ENCODE assay signal across 8 cellular contexts in genomic region chr22:38455530-38456271, GRCh38. TPM values are rescaled to one million over a fixed set of nuclear protein-coding genes. Genes with fewer than 3 reads are reported as not detected.
DNase-seq lines count a peak whose midpoint lies in the region; ATAC-seq and TF ChIP-seq lines count a peak whose summit lies in the region.

No MANE protein-coding gene starts in this region.

- CTCF ChIA-PET in activated B cell treated with CpG ODN at 0.5 μM for 24 hours (lab: Charles Lee): no interaction called here

- H3K27ac ChIP-seq in stomach: no peak overlapping the region

- no peak overlapping the region for H3K9ac ChIP-seq in iPS-15b (ENCODE audit: low read depth, low read length)

- peaks cover 74% of the 10 kb centered on the region for H3K27me3 Mint-ChIP-seq in activated CD4-positive, alpha-beta T cell treated with anti-CD3 and anti-CD28 coated beads, Interleukin-2, amount 10 ng/mL, durations not matched to agents 24 days and 14 days
- H3K27me3 Mint-ChIP-seq in activated B cell treated with CpG ODN at 0.5 μM for 24 hours: peaks cover 70% of the 10 kb centered on the region

- peak; percentile 73 for DNase-seq in activated CD4-positive, alpha-beta T cell treated with anti-CD3 and anti-CD28 coated beads, Interleukin-2, amount 10 ng/mL, durations not matched to agents 24 days and 14 days
- no peak for DNase-seq in activated CD4-positive, alpha-beta T cell treated with anti-CD3 and anti-CD28 coated beads, Interleukin-2, amount 50 U/mL, for 4 hours
- DNase-seq in activated B cell treated with CpG ODN at 0.5 μM for 24 hours: no peak
- no peak for DNase-seq in stomach
- DNase-seq in UCSD-AML1 (lab: John Stamatoyannopoulos, UW; ENCODE audit: unreplicated experiment): no peak

- H3K4me1 ChIP-seq in iPS-15b (ENCODE audit: control insufficient read depth, insufficient read depth, low read length): no peaks in the 10 kb centered on the region
- peaks cover 14 to 24% (median 20%) of the 10 kb centered on the region in 4 donors for H3K4me1 ChIP-seq in stomach

- H3K4me3 ChIP-seq in iPS-15b (ENCODE audit: low read depth, low read length): peak overlapping the region; percentile 41
- H3K4me3 ChIP-seq in stomach: peak overlapping the region; percentile 45 to 58 (median 49)

- peaks cover 7% of the 10 kb centered on the region for H3K4me1 Mint-ChIP-seq in activated CD4-positive, alpha-beta T cell treated with anti-CD3 and anti-CD28 coated beads, Interleukin-2, amount 10 ng/mL, durations not matched to agents 24 days and 14 days
- H3K4me1 Mint-ChIP-seq in activated B cell treated with CpG ODN at 0.5 μM for 24 hours: peaks cover 19% of the 10 kb centered on the region

- ATAC-seq in activated B cell treated with CpG ODN at 0.5 μM for 24 hours (ENCODE audit: low read depth) (no peak), GM18907 (IDR thresholded peaks at IDR 0.05; ENCODE audit: unreplicated experiment) (no peak), GM21529 (IDR thresholded peaks at IDR 0.05; ENCODE audit: unreplicated experiment) (no peak)

- H3K9me3 ChIP-seq in iPS-15b (ENCODE audit: control insufficient read depth, insufficient read depth, low read length): no peaks in the 10 kb centered on the region
- no peaks in the 10 kb centered on the region for H3K9me3 ChIP-seq in stomach

- TF ChIP-seq EP300 in stomach (IDR thresholded peaks at IDR 0.05): no peak

- intact Hi-C loops in activated CD4-positive, alpha-beta T cell treated with anti-CD3 and anti-CD28 coated beads, Interleukin-2, amount 10 ng/mL, durations not matched to agents 24 days and 14 days (cut with micrococcal nuclease): no loop called here
- intact Hi-C loops in activated B cell treated with CpG ODN at 0.5 μM for 24 hours (cut with micrococcal nuclease): no loop called here
- intact Hi-C loops in stomach (cut with DNase I; ENCODE audit: low total_unique reads): no loop called here

- H3K27me3 ChIP-seq in iPS-15b (ENCODE audit: control insufficient read depth, insufficient read depth, low read length) (peaks cover 43% of the 10 kb centered on the region), stomach (peaks cover 15 to 99% (median 80%) of the 10 kb centered on the region in 3 donors)

- H3K36me3 Mint-ChIP-seq in activated CD4-positive, alpha-beta T cell treated with anti-CD3 and anti-CD28 coated beads, Interleukin-2, amount 10 ng/mL, durations not matched to agents 24 days and 14 days (ENCODE audit: low read depth): no peaks in the 10 kb centered on the region
- H3K36me3 Mint-ChIP-seq in activated B cell treated with CpG ODN at 0.5 μM for 24 hours (ENCODE audit: low read depth): no peaks in the 10 kb centered on the region

- POLR2A ChIA-PET in activated B cell treated with CpG ODN at 0.5 μM for 24 hours (lab: Charles Lee): no interaction called here

- no peak for TF ChIP-seq POLR2A in stomach (IDR thresholded peaks at IDR 0.05)

- TF ChIP-seq CTCF in activated B cell treated with CpG ODN at 0.5 μM for 24 hours (IDR thresholded peaks at IDR 0.05) (no peak), stomach (IDR thresholded peaks at IDR 0.05) (no peak)

- H3K27ac Mint-ChIP-seq in activated CD4-positive, alpha-beta T cell treated with anti-CD3 and anti-CD28 coated beads, Interleukin-2, amount 10 ng/mL, durations not matched to agents 24 days and 14 days: no peak overlapping the region
- no peak overlapping the region for H3K27ac Mint-ChIP-seq in activated B cell treated with CpG ODN at 0.5 μM for 24 hours

- H3K36me3 ChIP-seq in iPS-15b (ENCODE audit: control insufficient read depth, insufficient read depth, low read length) (no peaks in the 10 kb centered on the region), stomach (no peaks in the 10 kb centered on the region)

- no peaks in the 10 kb centered on the region for H3K9me3 Mint-ChIP-seq in activated CD4-positive, alpha-beta T cell treated with anti-CD3 and anti-CD28 coated beads, Interleukin-2, amount 10 ng/mL, durations not matched to agents 24 days and 14 days
- no peaks in the 10 kb centered on the region for H3K9me3 Mint-ChIP-seq in activated B cell treated with CpG ODN at 0.5 μM for 24 hours

- peak overlapping the region; percentile 37 for H3K4me3 Mint-ChIP-seq in activated CD4-positive, alpha-beta T cell treated with anti-CD3 and anti-CD28 coated beads, Interleukin-2, amount 10 ng/mL, durations not matched to agents 24 days and 14 days
- peak overlapping the region; percentile 75 for H3K4me3 Mint-ChIP-seq in activated B cell treated with CpG ODN at 0.5 μM for 24 hours

- 0 to 1% (median 1%) methylated on average over 24 to 89 of the region's 90 CpGs for WGBS in stomach, 5 donors

RNA-seq across cellular contexts. Expression of gene KCNJ4, which starts 0.7 kb away (rescaled TPM):
- not detected in 2 replicates for total RNA-seq in activated CD4-positive, alpha-beta T cell treated with anti-CD3 and anti-CD28 coated beads, Interleukin-2, amount 10 ng/mL, durations not matched to agents 24 days and 14 days
- not detected in 2 replicates for total RNA-seq in activated B cell treated with CpG ODN at 0.5 μM for 24 hours
- not detected for total RNA-seq in stomach
- polyA plus RNA-seq in stomach: not detected

RNA-seq across cellular contexts. Expression of gene KDELR3, which starts 12.2 kb away (rescaled TPM):
- 1.1 and 1.3 TPM in 2 replicates for total RNA-seq in activated CD4-positive, alpha-beta T cell treated with anti-CD3 and anti-CD28 coated beads, Interleukin-2, amount 10 ng/mL, durations not matched to agents 24 days and 14 days
- total RNA-seq in activated B cell treated with CpG ODN at 0.5 μM for 24 hours (not detected in 2 replicates), stomach (10 to 100 TPM in 3 of 5 donors, 1 to 10 TPM in 1, not detected in 1; 3.6 to 30.7 (median 11.6) TPM)
- 10 to 100 TPM in 1 of 3 donors, 1 to 10 TPM in 2; 6.4 to 12.8 (median 6.8) TPM for polyA plus RNA-seq in stomach

RNA-seq across cellular contexts. Expression of gene DDX17, which starts 50.4 kb away (rescaled TPM):
- total RNA-seq in activated CD4-positive, alpha-beta T cell treated with anti-CD3 and anti-CD28 coated beads, Interleukin-2, amount 10 ng/mL, durations not matched to agents 24 days and 14 days: 373 and 374 TPM in 2 replicates
- 533 and 612 TPM in 2 replicates for total RNA-seq in activated B cell treated with CpG ODN at 0.5 μM for 24 hours
- total RNA-seq in stomach: 1,000 to 10,000 TPM in 2 of 5 donors, 100 to 1,000 TPM in 3; 485 to 4,611 (median 706) TPM
- polyA plus RNA-seq in stomach: 100 to 1,000 TPM in 1 of 3 donors, 10 to 100 TPM in 2; 59.5 to 133 (median 79.3) TPM
